In the genomic region with DNA sequence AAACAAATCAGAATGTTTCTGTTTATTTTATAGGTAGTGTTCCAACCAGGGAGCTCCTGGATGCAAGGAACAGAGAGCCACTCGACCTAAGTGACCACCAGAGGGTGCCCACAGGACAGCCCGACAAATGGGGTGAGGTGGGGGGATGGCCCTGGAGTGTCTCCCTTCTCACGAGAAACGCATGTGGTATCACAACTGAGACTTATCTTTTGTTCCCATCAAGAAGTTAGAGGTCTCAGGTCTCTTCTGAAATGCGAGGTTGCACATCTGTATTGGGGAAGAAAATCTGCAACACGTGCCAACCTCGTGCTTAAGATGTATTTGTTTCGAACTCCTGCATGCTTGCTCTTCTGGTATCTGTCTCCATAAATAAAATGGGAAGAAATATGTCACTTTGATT, we compare ENCODE assay signal across 9 cellular contexts.
DNase-seq lines count a peak whose midpoint lies in the region; ATAC-seq and TF ChIP-seq lines count a peak whose summit lies in the region.
"Had no signal": no experiment of that assay in that cellular context is flagged by ENCODE, and none has a peak within 500 bp of the region (broad histone marks: within the 10 kb centered on the region; RNA-seq: fewer than 3 reads in every experiment).

No MANE protein-coding gene starts in this region.

- peaks cover 3% of the 10 kb centered on the region for H3K4me1 Mint-ChIP-seq in activated T-cell treated with anti-CD3 and anti-CD28 coated beads, Interleukin-2, amount 50 U/mL, for 4 hours (ENCODE audit: low read depth)
- H3K4me1 Mint-ChIP-seq in CD8-positive, alpha-beta memory T cell: peaks cover 0 to 2% (median 0%) of the 10 kb centered on the region in 3 donors

- no peak overlapping the region for H3K27ac Mint-ChIP-seq in CD8-positive, alpha-beta memory T cell
- H3K27ac Mint-ChIP-seq: activated T-cell treated with anti-CD3 and anti-CD28 coated beads, Interleukin-2, amount 50 U/mL, for 72 hours had no signal

- CTCF ChIA-PET in CD8-positive, alpha-beta memory T cell (lab: Charles Lee): no interaction called here

- peaks cover 8% of the 10 kb centered on the region for H3K9me3 Mint-ChIP-seq in activated T-cell treated with anti-CD3 and anti-CD28 coated beads, Interleukin-2, amount 50 U/mL, for 4 hours
- peaks cover 0 to 15% (median 7%) of the 10 kb centered on the region in 5 donors for H3K9me3 Mint-ChIP-seq in CD8-positive, alpha-beta memory T cell

- TF ChIP-seq CTCF in C4-2B (conservative IDR thresholded peaks at IDR 0.05): peak; percentile 66
- peak; percentile 82 for TF ChIP-seq CTCF in WERI-Rb-1 (IDR thresholded peaks at IDR 0.05; ENCODE audit: low read depth, low read length)

- ATAC-seq in GM18867 (IDR thresholded peaks at IDR 0.05; ENCODE audit: unreplicated experiment): no peak
- no peak for ATAC-seq in activated T-cell treated with anti-CD3 and anti-CD28 coated beads, Interleukin-2, amount 50 U/mL, for 4 hours
- ATAC-seq: activated T-cell treated with anti-CD3 and anti-CD28 coated beads, Interleukin-2, amount 50 U/mL, for 72 hours had no signal

- POLR2A ChIA-PET in CD8-positive, alpha-beta memory T cell (lab: Charles Lee): no interaction called here

- H3K27me3 Mint-ChIP-seq in activated T-cell treated with anti-CD3 and anti-CD28 coated beads, Interleukin-2, amount 50 U/mL, for 4 hours (ENCODE audit: low read depth): peaks cover 8% of the 10 kb centered on the region
- peaks cover 12 to 23% of the 10 kb centered on the region in 2 donors for H3K27me3 Mint-ChIP-seq in CD8-positive, alpha-beta memory T cell

- H3K9me3 ChIP-seq in HAP-1 (no peaks in the 10 kb centered on the region), WERI-Rb-1 (ENCODE audit: severe bottlenecking) (no peaks in the 10 kb centered on the region)
- no peaks in the 10 kb centered on the region for H3K9me3 ChIP-seq in CD8-positive, alpha-beta memory T cell (ENCODE audit: low read length)

- in situ Hi-C loops in HAP-1 (cut with MboI; ENCODE audit: low sequenced_read_pairs): no loop called here

- H3K36me3 Mint-ChIP-seq in activated T-cell treated with anti-CD3 and anti-CD28 coated beads, Interleukin-2, amount 50 U/mL, for 4 hours (ENCODE audit: insufficient read depth): no peaks in the 10 kb centered on the region
- H3K36me3 Mint-ChIP-seq in CD8-positive, alpha-beta memory T cell: no peaks in the 10 kb centered on the region

- H3K27ac ChIP-seq in C4-2B (no peak overlapping the region), WERI-Rb-1 (no peak overlapping the region)
- H3K27ac ChIP-seq in CD8-positive, alpha-beta memory T cell (ENCODE audit: low read depth, low read length): no peak overlapping the region

- no peak overlapping the region for H3K4me3 Mint-ChIP-seq in activated T-cell treated with anti-CD3 and anti-CD28 coated beads, Interleukin-2, amount 50 U/mL, for 4 hours
- no peak overlapping the region for H3K4me3 Mint-ChIP-seq in CD8-positive, alpha-beta memory T cell
- H3K4me3 Mint-ChIP-seq: activated T-cell treated with anti-CD3 and anti-CD28 coated beads, Interleukin-2, amount 50 U/mL, for 72 hours had no signal

- H3K4me1 ChIP-seq in HAP-1: no peaks in the 10 kb centered on the region
- no peaks in the 10 kb centered on the region for H3K4me1 ChIP-seq in CD8-positive, alpha-beta memory T cell (ENCODE audit: insufficient read depth, low read length)

- H3K36me3 ChIP-seq in HAP-1 (replicated peaks): no peaks in the 10 kb centered on the region; the same call in 1 of the 2 replicates
- H3K36me3 ChIP-seq in WERI-Rb-1: no peaks in the 10 kb centered on the region
- no peaks in the 10 kb centered on the region for H3K36me3 ChIP-seq in CD8-positive, alpha-beta memory T cell (ENCODE audit: insufficient read depth, low read length)

- H3K4me3 ChIP-seq in HAP-1 (no peak overlapping the region), WERI-Rb-1 (ENCODE audit: low read depth, low read length) (no peak overlapping the region)
- H3K4me3 ChIP-seq in CD8-positive, alpha-beta memory T cell (ENCODE audit: low read length): no peak overlapping the region

- DNase-seq in HAP-1 (ENCODE audit: low spot score in 2 of 2) (peak; percentile 50 to 72), WERI-Rb-1 (peak; percentile 76), left kidney (ENCODE audit: low read depth, low spot score) (peak; percentile 41), occipital lobe (lab: John Stamatoyannopoulos, UW) (no peak)
- DNase-seq in activated T-cell treated with anti-CD3 and anti-CD28 coated beads, Interleukin-2, amount 50 U/mL, for 4 hours: no peak
- DNase-seq in CD8-positive, alpha-beta memory T cell: no peak

- H3K27me3 ChIP-seq in HAP-1 (ENCODE audit: low read depth): peaks cover 6% of the 10 kb centered on the region; the same call in 1 of the 2 replicates
- no peaks in the 10 kb centered on the region for H3K27me3 ChIP-seq in WERI-Rb-1 (ENCODE audit: insufficient read depth, low read depth, severe bottlenecking)
- no peaks in the 10 kb centered on the region for H3K27me3 ChIP-seq in CD8-positive, alpha-beta memory T cell (ENCODE audit: insufficient read depth, low read length, poor library complexity, severe bottlenecking)

Comparison
In these comparisons a context has a peak if more than half of its experiments do, and no peak if none do; other contexts are left out.
1. DNase-seq: peak in HAP-1 (2 of 2), WERI-Rb-1 (single experiment) and left kidney (single experiment); none in activated T-cell treated with anti-CD3 and anti-CD28 coated beads, Interleukin-2, amount 50 U/mL, for 4 hours (single experiment), occipital lobe (single experiment) and CD8-positive, alpha-beta memory T cell (0 of 5).